In genomic region chr10:73816917-73817729, GRCh38 we compare ENCODE assay signal across 18 cellular contexts. TPM values are rescaled to one million over a fixed set of nuclear protein-coding genes. Genes with fewer than 3 reads are reported as not detected.
DNase-seq lines count a peak whose midpoint lies in the region; ATAC-seq, FAIRE-seq and TF ChIP-seq lines count a peak whose summit lies in the region.
"Had no signal": no experiment of that assay in that cellular context is flagged by ENCODE, and none has a peak within 500 bp of the region (broad histone marks: within the 10 kb centered on the region; RNA-seq: fewer than 3 reads in every experiment).

No MANE protein-coding gene starts in this region.

- peak overlapping the region; percentile 35 to 56 for H3K27ac ChIP-seq in right atrium auricular region
- peak overlapping the region; percentile 36 to 82 (median 52) for H3K27ac ChIP-seq in gastrocnemius medialis
- no peak overlapping the region for H3K27ac ChIP-seq in upper lobe of right lung
- H3K27ac ChIP-seq in pancreas, result no peak overlapping the region
- H3K27ac ChIP-seq: cardiac muscle cell, SK-N-MC had no signal

- no peak for FAIRE-seq in pancreas (lab: Jason Lieb, UNC)
- FAIRE-seq: HTR-8/SVneo had no signal

- no peaks in the 10 kb centered on the region; the same call in none of the 2 replicates for H3K27me3 Mint-ChIP-seq in HFFc6 (ENCODE audit: insufficient read depth)
- no peaks in the 10 kb centered on the region for H3K27me3 Mint-ChIP-seq in activated T-helper 1 cell treated with anti-CD3 and anti-CD28 coated beads, Interleukin-12 subunit alpha, Interleukin-12 subunit beta, Interleukin-2, Interleukin-4 antibody, amounts not matched to agents 30 ng/mL and 10 ng/mL and 1 ng/mL, durations not matched to agents 14 hours and 24 hours and 36 hours (ENCODE audit: insufficient read depth)

- TF ChIP-seq CTCF in HFFc6 (IDR thresholded peaks at IDR 0.05) (no peak), right atrium auricular region (IDR thresholded peaks at IDR 0.05) (no peak), gastrocnemius medialis (IDR thresholded peaks at IDR 0.05 in 4 of 5, conservative IDR thresholded peaks at IDR 0.05 in 1 of 5) (no peak), upper lobe of right lung (IDR thresholded peaks at IDR 0.05) (no peak), pancreas (IDR thresholded peaks at IDR 0.05) (no peak)

- no peak for TF ChIP-seq POLR2A in gastrocnemius medialis (IDR thresholded peaks at IDR 0.05)

- 87 to 88% methylated on average over 10 of the region's 10 CpGs for WGBS in pancreas, 2 donors

- H3K4me1 Mint-ChIP-seq in HFFc6 (ENCODE audit: low read depth), result peaks cover 40% of the 10 kb centered on the region
- peaks cover 5% of the 10 kb centered on the region for H3K4me1 Mint-ChIP-seq in activated T-helper 1 cell treated with anti-CD3 and anti-CD28 coated beads, Interleukin-12 subunit alpha, Interleukin-12 subunit beta, Interleukin-2, Interleukin-4 antibody, amounts not matched to agents 30 ng/mL and 10 ng/mL and 1 ng/mL, durations not matched to agents 14 hours and 24 hours and 36 hours (ENCODE audit: low read depth)

- H3K4me3 ChIP-seq in right atrium auricular region (no peak overlapping the region), gastrocnemius medialis (no peak overlapping the region), upper lobe of right lung (no peak overlapping the region), pancreas (no peak overlapping the region)
- H3K4me3 ChIP-seq: cardiac muscle cell, SK-N-MC had no signal

- intact Hi-C loops in activated T-helper 1 cell treated with anti-CD3 and anti-CD28 coated beads, Interleukin-12 subunit alpha, Interleukin-12 subunit beta, Interleukin-2, Interleukin-4 antibody, amounts not matched to agents 30 ng/mL and 10 ng/mL and 1 ng/mL, durations not matched to agents 14 hours and 24 hours and 36 hours (cut with micrococcal nuclease), result no loop called here
- intact Hi-C loops in gastrocnemius medialis (cut with DNase I; ENCODE audit: low total_unique reads), result no loop called here
- intact Hi-C loops in upper lobe of right lung (cut with DNase I), result no loop called here
- intact Hi-C loops in pancreas (cut with DNase I), result no loop called here

- in situ Hi-C loops in gastrocnemius medialis (cut with MboI; ENCODE audit: low sequenced_read_pairs in 4 of 4), result no loop called here

- H3K27ac Mint-ChIP-seq in HFFc6, result peak overlapping the region; percentile 89
- H3K27ac Mint-ChIP-seq in activated T-helper 1 cell treated with anti-CD3 and anti-CD28 coated beads, Interleukin-12 subunit alpha, Interleukin-12 subunit beta, Interleukin-2, Interleukin-4 antibody, amounts not matched to agents 30 ng/mL and 10 ng/mL and 1 ng/mL, durations not matched to agents 14 hours and 24 hours and 36 hours, result peak overlapping the region; percentile 58

- peaks cover 16% of the 10 kb centered on the region for H3K36me3 ChIP-seq in right atrium auricular region
- peaks cover 0 to 26% of the 10 kb centered on the region in 2 donors for H3K36me3 ChIP-seq in gastrocnemius medialis
- H3K36me3 ChIP-seq in upper lobe of right lung, result peaks cover 37% of the 10 kb centered on the region
- H3K36me3 ChIP-seq in pancreas, result no peaks in the 10 kb centered on the region
- H3K36me3 ChIP-seq: cardiac muscle cell had no signal

- H3K36me3 Mint-ChIP-seq in HFFc6 (ENCODE audit: low read depth), result peaks cover 23% of the 10 kb centered on the region
- H3K36me3 Mint-ChIP-seq in activated T-helper 1 cell treated with anti-CD3 and anti-CD28 coated beads, Interleukin-12 subunit alpha, Interleukin-12 subunit beta, Interleukin-2, Interleukin-4 antibody, amounts not matched to agents 30 ng/mL and 10 ng/mL and 1 ng/mL, durations not matched to agents 14 hours and 24 hours and 36 hours (ENCODE audit: low read depth), result peaks cover 25% of the 10 kb centered on the region

- no peaks in the 10 kb centered on the region for H3K9me3 Mint-ChIP-seq in HFFc6
- H3K9me3 Mint-ChIP-seq in activated T-helper 1 cell treated with anti-CD3 and anti-CD28 coated beads, Interleukin-12 subunit alpha, Interleukin-12 subunit beta, Interleukin-2, Interleukin-4 antibody, amounts not matched to agents 30 ng/mL and 10 ng/mL and 1 ng/mL, durations not matched to agents 14 hours and 24 hours and 36 hours, result no peaks in the 10 kb centered on the region

- peaks cover 0 to 16% of the 10 kb centered on the region in 2 donors for H3K4me1 ChIP-seq in right atrium auricular region
- H3K4me1 ChIP-seq in gastrocnemius medialis, result peaks cover 11 to 27% of the 10 kb centered on the region in 2 donors
- H3K4me1 ChIP-seq in upper lobe of right lung, result peaks cover 15% of the 10 kb centered on the region
- peaks cover 5 to 7% (median 6%) of the 10 kb centered on the region in 3 donors for H3K4me1 ChIP-seq in pancreas

- DNase-seq in HFFc6, result no peak
- no peak for DNase-seq in activated T-helper 1 cell treated with anti-CD3 and anti-CD28 coated beads, Interleukin-12 subunit alpha, Interleukin-12 subunit beta, Interleukin-2, Interleukin-4 antibody, amounts not matched to agents 30 ng/mL and 10 ng/mL and 1 ng/mL, durations not matched to agents 14 hours and 24 hours and 36 hours (ENCODE audit: low spot score)
- DNase-seq in right atrium auricular region (ENCODE audit: low spot score), result no peak
- peak; percentile 23 to 60 for DNase-seq in gastrocnemius medialis
- DNase-seq in upper lobe of right lung, result no peak
- no peak for DNase-seq in pancreas
- no peak for DNase-seq in T-helper 2 cell
- DNase-seq: activated T-cell treated with anti-CD3 and anti-CD28 coated beads, Interleukin-2, amount 50 U/mL, for 48 hours; COR-L47; NCI-H1105 treated with DMSO at 0.1 percent for 48 hours; NCI-H748 treated with DMSO at 0.1 percent for 48 hours; nucleus accumbens; stimulated activated CD4-positive, alpha-beta T cell treated with anti-CD3 and anti-CD28 coated beads, Interleukin-2, amount 100 ng/mL, for 48 hours; stimulated activated naive CD8-positive, alpha-beta T cell treated with anti-CD3 and anti-CD28 coated beads, Interleukin-15, Interleukin-2, amounts not matched to agents 100 U/mL and 50 U/mL, for 24 hours had no signal

- peak in 1 of 2 donors; percentile 17 for ATAC-seq in gastrocnemius medialis
- ATAC-seq in GM21619 (IDR thresholded peaks at IDR 0.05; ENCODE audit: unreplicated experiment), result no peak
- ATAC-seq in upper lobe of right lung, result no peak
- no peak for ATAC-seq in pancreas
- ATAC-seq: stimulated activated naive CD8-positive, alpha-beta T cell treated with anti-CD3 and anti-CD28 coated beads, Interleukin-15, Interleukin-2, amounts not matched to agents 100 U/mL and 50 U/mL, for 24 hours had no signal

- H3K27me3 ChIP-seq in right atrium auricular region, result no peaks in the 10 kb centered on the region
- no peaks in the 10 kb centered on the region for H3K27me3 ChIP-seq in gastrocnemius medialis
- no peaks in the 10 kb centered on the region for H3K27me3 ChIP-seq in upper lobe of right lung
- no peaks in the 10 kb centered on the region for H3K27me3 ChIP-seq in pancreas
- H3K27me3 ChIP-seq: cardiac muscle cell had no signal

- H3K4me3 Mint-ChIP-seq in HFFc6, result no peak overlapping the region
- H3K4me3 Mint-ChIP-seq in activated T-helper 1 cell treated with anti-CD3 and anti-CD28 coated beads, Interleukin-12 subunit alpha, Interleukin-12 subunit beta, Interleukin-2, Interleukin-4 antibody, amounts not matched to agents 30 ng/mL and 10 ng/mL and 1 ng/mL, durations not matched to agents 14 hours and 24 hours and 36 hours, result no peak overlapping the region

- H3K9me3 ChIP-seq in right atrium auricular region (no peaks in the 10 kb centered on the region), gastrocnemius medialis (no peaks in the 10 kb centered on the region), upper lobe of right lung (no peaks in the 10 kb centered on the region), pancreas (no peaks in the 10 kb centered on the region)

RNA-seq across cellular contexts. Expression of gene NDST2, which starts 5.7 kb away (rescaled TPM):
- 10 to 100 TPM; 18.9 to 21.5 (median 20.3) TPM for total RNA-seq in HFFc6 (2021; fragmentation: NEBNext Ultra II Directional; extraction: Animal tissue kit (Norgen Biotek cat#: 25700))
- total RNA-seq in activated T-helper 1 cell treated with anti-CD3 and anti-CD28 coated beads, Interleukin-12 subunit alpha, Interleukin-12 subunit beta, Interleukin-2, Interleukin-4 antibody, amounts not matched to agents 30 ng/mL and 10 ng/mL and 1 ng/mL, durations not matched to agents 14 hours and 24 hours and 36 hours, result 51.7 and 53.2 TPM in 2 replicates
- total RNA-seq in right atrium auricular region (10 to 100 TPM; 13.1 to 18.4 TPM), gastrocnemius medialis (10 to 100 TPM in 1 of 4 donors, 1 to 10 TPM in 3; 7.8 to 21.7 (median 9.2) TPM), upper lobe of right lung (35.0 TPM), pancreas (10 to 100 TPM in 3 of 6 donors, 1 to 10 TPM in 3; 7.8 to 20.5 (median 10.2) TPM)
- 10 to 100 TPM; 12.6 to 17.7 TPM for polyA plus RNA-seq in pancreas

RNA-seq across cellular contexts. Expression of gene ZSWIM8, which starts 31.7 kb away (rescaled TPM):
- 10 to 100 TPM; 47.2 to 62.6 (median 55.3) TPM for total RNA-seq in HFFc6 (2021; fragmentation: NEBNext Ultra II Directional; extraction: Animal tissue kit (Norgen Biotek cat#: 25700))
- total RNA-seq in activated T-helper 1 cell treated with anti-CD3 and anti-CD28 coated beads, Interleukin-12 subunit alpha, Interleukin-12 subunit beta, Interleukin-2, Interleukin-4 antibody, amounts not matched to agents 30 ng/mL and 10 ng/mL and 1 ng/mL, durations not matched to agents 14 hours and 24 hours and 36 hours, result 54.2 and 56.3 TPM in 2 replicates
- total RNA-seq in right atrium auricular region (10 to 100 TPM; 37.6 to 63.2 TPM), gastrocnemius medialis (10 to 100 TPM; 52.6 to 81.4 (median 78.9) TPM), upper lobe of right lung (117 TPM), pancreas (10 to 100 TPM; 20.7 to 73.3 (median 38.0) TPM)
- 100 to 1,000 TPM; 160 to 187 TPM for polyA plus RNA-seq in pancreas

RNA-seq across cellular contexts. Expression of gene CHCHD1, which starts 35.3 kb away (rescaled TPM):
- total RNA-seq in HFFc6 (2021; fragmentation: NEBNext Ultra II Directional; extraction: Animal tissue kit (Norgen Biotek cat#: 25700)), result 10 to 100 TPM; 27.1 to 34.7 (median 30.6) TPM
- 30.9 and 33.5 TPM in 2 replicates for total RNA-seq in activated T-helper 1 cell treated with anti-CD3 and anti-CD28 coated beads, Interleukin-12 subunit alpha, Interleukin-12 subunit beta, Interleukin-2, Interleukin-4 antibody, amounts not matched to agents 30 ng/mL and 10 ng/mL and 1 ng/mL, durations not matched to agents 14 hours and 24 hours and 36 hours
- total RNA-seq in right atrium auricular region (10 to 100 TPM; 28.3 to 32.7 TPM), gastrocnemius medialis (10 to 100 TPM; 25.3 to 41.8 (median 32.7) TPM), upper lobe of right lung (19.4 TPM), pancreas (1 to 10 TPM; 4.4 to 9.6 (median 7.3) TPM)
- 10 to 100 TPM; 26.3 to 31.7 TPM for polyA plus RNA-seq in pancreas

RNA-seq across cellular contexts. Expression of gene CAMK2G, which starts 57.2 kb away (rescaled TPM):
- total RNA-seq in HFFc6 (2021; fragmentation: NEBNext Ultra II Directional; extraction: Animal tissue kit (Norgen Biotek cat#: 25700)), result 10 to 100 TPM; 24.6 to 33.1 (median 28.1) TPM
- total RNA-seq in activated T-helper 1 cell treated with anti-CD3 and anti-CD28 coated beads, Interleukin-12 subunit alpha, Interleukin-12 subunit beta, Interleukin-2, Interleukin-4 antibody, amounts not matched to agents 30 ng/mL and 10 ng/mL and 1 ng/mL, durations not matched to agents 14 hours and 24 hours and 36 hours, result 15.9 and 18.7 TPM in 2 replicates
- total RNA-seq in right atrium auricular region, result 10 to 100 TPM; 12.1 to 17.4 TPM
- 10 to 100 TPM; 48.6 to 67.5 (median 51.7) TPM for total RNA-seq in gastrocnemius medialis
- 36.2 TPM for total RNA-seq in upper lobe of right lung
- total RNA-seq in pancreas, result 10 to 100 TPM in 1 of 6 donors, 1 to 10 TPM in 5; 5.3 to 10.5 (median 7.6) TPM
- 10 to 100 TPM in 1 of 2 donors, 1 to 10 TPM in 1; 9.0 to 18.4 TPM for polyA plus RNA-seq in pancreas

Comparison
In these comparisons a context has a peak if more than half of its experiments do, and no peak if none do; other contexts are left out.
1. DNase-seq: peak in gastrocnemius medialis (2 of 2); none in HFFc6 (single experiment), activated T-helper 1 cell treated with anti-CD3 and anti-CD28 coated beads, Interleukin-12 subunit alpha, Interleukin-12 subunit beta, Interleukin-2, Interleukin-4 antibody, amounts not matched to agents 30 ng/mL and 10 ng/mL and 1 ng/mL, durations not matched to agents 14 hours and 24 hours and 36 hours (single experiment), right atrium auricular region (single experiment), upper lobe of right lung (single experiment), pancreas (0 of 6) and T-helper 2 cell (0 of 5).
2. H3K27ac ChIP-seq: peak in right atrium auricular region (2 of 2) and gastrocnemius medialis (4 of 4); none in upper lobe of right lung (single experiment) and pancreas (0 of 4).